12 cellular contexts compared by ENCODE assay signal in the genomic region with DNA sequence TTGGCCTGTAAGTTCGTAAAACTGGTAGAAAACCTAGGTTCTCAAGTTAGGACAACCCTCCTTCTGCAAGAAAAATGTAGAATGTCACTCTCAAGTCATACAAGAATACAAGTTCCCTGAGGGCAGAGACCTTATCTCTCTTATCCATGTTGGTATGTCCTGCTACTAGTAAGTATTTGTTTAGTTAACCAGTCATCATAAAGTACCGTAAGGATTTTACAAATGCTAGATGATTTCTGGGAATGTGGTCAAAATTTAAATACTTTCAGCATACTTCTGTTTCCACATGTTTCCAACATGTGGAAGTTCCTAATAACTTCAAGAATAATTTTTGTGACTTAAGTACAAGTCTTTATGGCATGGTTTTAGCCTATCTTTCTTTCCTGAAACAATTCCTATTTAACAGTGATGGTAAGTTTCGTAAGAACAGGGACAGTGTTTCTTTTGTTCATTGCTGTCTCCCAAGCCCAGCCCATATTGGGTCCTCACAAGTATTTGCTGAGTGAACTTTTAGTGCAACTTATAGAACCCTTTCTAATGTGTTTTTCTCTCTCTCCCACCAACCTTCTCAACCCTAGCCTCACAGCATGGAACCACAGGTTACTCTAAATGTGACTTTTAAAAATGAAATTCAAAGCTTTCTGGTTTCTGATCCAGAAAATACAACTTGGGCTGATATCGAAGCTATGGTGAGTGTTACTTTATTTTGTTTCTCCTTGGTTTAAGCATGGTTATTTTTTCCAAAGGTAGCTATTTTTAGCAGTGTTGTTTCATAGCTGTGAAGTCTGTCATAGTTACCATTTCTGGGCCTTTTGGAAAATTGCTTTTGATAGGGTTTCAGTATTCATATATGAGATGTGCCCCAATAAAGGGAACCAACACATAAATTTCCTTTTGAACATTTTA. TPM values are rescaled to one million over a fixed set of nuclear protein-coding genes. Genes with fewer than 3 reads are reported as not detected.
DNase-seq lines count a peak whose midpoint lies in the region; ATAC-seq and TF ChIP-seq lines count a peak whose summit lies in the region.
"Had no signal": no experiment of that assay in that cellular context is flagged by ENCODE, and none has a peak within 500 bp of the region (broad histone marks: within the 10 kb centered on the region; RNA-seq: fewer than 3 reads in every experiment).

No MANE protein-coding gene starts in this region.

- no peak for TF ChIP-seq CTCF in lower lobe of right lung (IDR thresholded peaks at IDR 0.05)

- H3K27ac ChIP-seq in subcutaneous abdominal adipose tissue (ENCODE audit: low read depth, low read length) = no peak overlapping the region
- H3K27ac ChIP-seq in lower lobe of right lung = no peak overlapping the region

- peak overlapping the region; percentile 70 for H3K27ac Mint-ChIP-seq in activated CD8-positive, alpha-beta memory T cell treated with anti-CD3 and anti-CD28 coated beads, Interleukin-2, amount 10 ng/mL, durations not matched to agents 7 days and 5 days
- peak overlapping the region; percentile 91 for H3K27ac Mint-ChIP-seq in activated naive CD8-positive, alpha-beta T cell

- intact Hi-C loops in lower lobe of right lung (cut with DNase I) = no loop called here

- H3K36me3 Mint-ChIP-seq in activated CD8-positive, alpha-beta memory T cell treated with anti-CD3 and anti-CD28 coated beads, Interleukin-2, amount 10 ng/mL, durations not matched to agents 7 days and 5 days = peaks cover 34% of the 10 kb centered on the region
- peaks cover 15% of the 10 kb centered on the region for H3K36me3 Mint-ChIP-seq in activated naive CD8-positive, alpha-beta T cell

- peaks cover 26 to 46% (median 34%) of the 10 kb centered on the region in 5 donors for H3K36me3 ChIP-seq in subcutaneous abdominal adipose tissue (ENCODE audit: control insufficient read depth in 5 of 5, insufficient read depth in 5 of 5, low read length in 5 of 5)
- peaks cover 52% of the 10 kb centered on the region for H3K36me3 ChIP-seq in lower lobe of right lung

- H3K4me3 ChIP-seq in subcutaneous abdominal adipose tissue (ENCODE audit: low read depth in 1 of 5, low read length in 5 of 5) (no peak overlapping the region), lower lobe of right lung (no peak overlapping the region)

- no peak for DNase-seq in activated CD8-positive, alpha-beta memory T cell treated with anti-CD3 and anti-CD28 coated beads, Interleukin-2, amount 10 ng/mL, durations not matched to agents 7 days and 5 days
- no peak for DNase-seq in activated CD8-positive, alpha-beta memory T cell treated with anti-CD3 and anti-CD28 coated beads for 24 hours
- DNase-seq in iris pigment epithelial cell (ENCODE audit: low read depth) (peak; percentile 85), NCI-H187 treated with DMSO at 0.1 percent for 48 hours (lab: John Stamatoyannopoulos, UW) (no peak), lower lobe of right lung (no peak)
- DNase-seq: AML-193, anterior cingulate cortex, NCI-H1105 treated with DMSO at 0.1 percent for 48 hours had no signal

- H3K9ac ChIP-seq in subcutaneous abdominal adipose tissue (ENCODE audit: low read length in 5 of 5) = peak overlapping the region in 3 of 5 donors; percentile 8 to 25 (median 22)

- CTCF ChIA-PET in activated CD8-positive, alpha-beta memory T cell treated with anti-CD3 and anti-CD28 coated beads, Interleukin-2, amount 10 ng/mL, durations not matched to agents 7 days and 5 days (lab: Charles Lee) = interaction anchor here (1.1 kb wide), 1 partner anchor 177 kb away, joined by 3 read pairs; a partner anchor contains a TSS

- H3K4me1 ChIP-seq in subcutaneous abdominal adipose tissue (ENCODE audit: control insufficient read depth in 5 of 5, insufficient read depth in 5 of 5, low read length in 5 of 5) (peaks cover 5 to 50% (median 38%) of the 10 kb centered on the region in 5 donors), lower lobe of right lung (peaks cover 58% of the 10 kb centered on the region)

- H3K9me3 Mint-ChIP-seq in activated CD8-positive, alpha-beta memory T cell treated with anti-CD3 and anti-CD28 coated beads, Interleukin-2, amount 10 ng/mL, durations not matched to agents 7 days and 5 days (ENCODE audit: low read depth) = no peaks in the 10 kb centered on the region
- no peaks in the 10 kb centered on the region for H3K9me3 Mint-ChIP-seq in activated naive CD8-positive, alpha-beta T cell (ENCODE audit: low read depth)

- peak overlapping the region; percentile 18 for H3K4me3 Mint-ChIP-seq in activated CD8-positive, alpha-beta memory T cell treated with anti-CD3 and anti-CD28 coated beads, Interleukin-2, amount 10 ng/mL, durations not matched to agents 7 days and 5 days
- H3K4me3 Mint-ChIP-seq in activated naive CD8-positive, alpha-beta T cell = peak overlapping the region; percentile 71

- no peaks in the 10 kb centered on the region for H3K27me3 ChIP-seq in subcutaneous abdominal adipose tissue (ENCODE audit: control insufficient read depth in 5 of 5, insufficient read depth in 4 of 5, low read length in 5 of 5)
- H3K27me3 ChIP-seq in lower lobe of right lung (ENCODE audit: low read depth) = no peaks in the 10 kb centered on the region

- peaks cover 40% of the 10 kb centered on the region for H3K4me1 Mint-ChIP-seq in activated CD8-positive, alpha-beta memory T cell treated with anti-CD3 and anti-CD28 coated beads, Interleukin-2, amount 10 ng/mL, durations not matched to agents 7 days and 5 days
- peaks cover 56% of the 10 kb centered on the region for H3K4me1 Mint-ChIP-seq in activated naive CD8-positive, alpha-beta T cell (ENCODE audit: low read depth)

- no peaks in the 10 kb centered on the region for H3K27me3 Mint-ChIP-seq in activated CD8-positive, alpha-beta memory T cell treated with anti-CD3 and anti-CD28 coated beads, Interleukin-2, amount 10 ng/mL, durations not matched to agents 7 days and 5 days
- no peaks in the 10 kb centered on the region for H3K27me3 Mint-ChIP-seq in activated naive CD8-positive, alpha-beta T cell

- H3K9me3 ChIP-seq in subcutaneous abdominal adipose tissue (ENCODE audit: control insufficient read depth in 5 of 5, low read length in 5 of 5) = no peaks in the 10 kb centered on the region
- H3K9me3 ChIP-seq in lower lobe of right lung = no peaks in the 10 kb centered on the region

- ATAC-seq in activated CD8-positive, alpha-beta memory T cell treated with anti-CD3 and anti-CD28 coated beads, Interleukin-2, amount 10 ng/mL, durations not matched to agents 7 days and 5 days = no peak
- ATAC-seq in HG03159 (IDR thresholded peaks at IDR 0.05; ENCODE audit: unreplicated experiment) = no peak
- no peak for ATAC-seq in lower lobe of right lung

RNA-seq across cellular contexts. Expression of a gene that starts 4.5 kb away (rescaled TPM):
- 10 to 100 TPM; 46.0 to 53.0 TPM for total RNA-seq in activated CD8-positive, alpha-beta memory T cell treated with anti-CD3 and anti-CD28 coated beads, Interleukin-2, amount 10 ng/mL, durations not matched to agents 7 days and 5 days
- 93.3 TPM for total RNA-seq in lower lobe of right lung

RNA-seq across cellular contexts. Expression of a gene that starts 36.2 kb away (rescaled TPM):
- 10 to 100 TPM; 13.8 to 23.1 TPM for total RNA-seq in activated CD8-positive, alpha-beta memory T cell treated with anti-CD3 and anti-CD28 coated beads, Interleukin-2, amount 10 ng/mL, durations not matched to agents 7 days and 5 days
- 17.9 TPM for total RNA-seq in lower lobe of right lung

RNA-seq across cellular contexts. Expression of a gene that starts 50.3 kb away (rescaled TPM):
- total RNA-seq in activated CD8-positive, alpha-beta memory T cell treated with anti-CD3 and anti-CD28 coated beads, Interleukin-2, amount 10 ng/mL, durations not matched to agents 7 days and 5 days = 100 to 1,000 TPM in 1 of 2 experiments, 10 to 100 TPM in 1; 84.3 to 102 TPM
- 7.4 TPM for total RNA-seq in lower lobe of right lung

RNA-seq across cellular contexts. Expression of a gene that starts 53.0 kb away (rescaled TPM):
- not detected for total RNA-seq in activated CD8-positive, alpha-beta memory T cell treated with anti-CD3 and anti-CD28 coated beads, Interleukin-2, amount 10 ng/mL, durations not matched to agents 7 days and 5 days
- total RNA-seq in lower lobe of right lung = not detected
- total RNA-seq: kidney epithelial cell had no signal

RNA-seq across cellular contexts. Expression of a gene that starts 58.3 kb away (rescaled TPM):
- 1,000 to 10,000 TPM; 3,839 to 7,603 TPM for total RNA-seq in activated CD8-positive, alpha-beta memory T cell treated with anti-CD3 and anti-CD28 coated beads, Interleukin-2, amount 10 ng/mL, durations not matched to agents 7 days and 5 days
- 8,279 TPM for total RNA-seq in lower lobe of right lung
- total RNA-seq: kidney epithelial cell had no signal

Comparison
In these comparisons a context has a peak if more than half of its experiments do, and no peak if none do; other contexts are left out.
1. RNA of a gene that starts 50.3 kb away (total RNA-seq): 84.3 to 102 TPM in activated CD8-positive, alpha-beta memory T cell treated with anti-CD3 and anti-CD28 coated beads, Interleukin-2, amount 10 ng/mL, durations not matched to agents 7 days and 5 days; 7.4 TPM in lower lobe of right lung (single experiment); every median in the first group is over 10 times any median in the second.